In genomic region chr18:34977787-34978532, GRCh38 we compare ENCODE assay signal across 8 cellular contexts.
DNase-seq lines count a peak whose midpoint lies in the region; ATAC-seq and TF ChIP-seq lines count a peak whose summit lies in the region.

No MANE protein-coding gene starts in this region.

- TF ChIP-seq CTCF in left ventricle myocardium inferior (IDR thresholded peaks at IDR 0.05; ENCODE audit: borderline replicate concordance) (no peak), prostate gland (IDR thresholded peaks at IDR 0.05) (no peak)

- H3K36me3 ChIP-seq in left ventricle myocardium inferior, result no peaks in the 10 kb centered on the region
- no peaks in the 10 kb centered on the region for H3K36me3 ChIP-seq in prostate gland

- TF ChIP-seq POLR2A in prostate gland (IDR thresholded peaks at IDR 0.05), result no peak

- H3K27ac ChIP-seq in left ventricle myocardium inferior (replicated peaks), result peak overlapping the region; percentile 74
- H3K27ac ChIP-seq in prostate gland, result no peak overlapping the region

- peaks cover 42% of the 10 kb centered on the region for H3K4me1 ChIP-seq in left ventricle myocardium inferior
- H3K4me1 ChIP-seq in prostate gland (replicated peaks), result no peaks in the 10 kb centered on the region

- intact Hi-C loops in left ventricle myocardium inferior (cut with micrococcal nuclease), result no loop called here
- intact Hi-C loops in prostate gland (cut with DNase I), result no loop called here

- H3K4me3 ChIP-seq in left ventricle myocardium inferior (peak overlapping the region; percentile 94), prostate gland (peak overlapping the region; percentile 44 to 64)

- H3K9me3 ChIP-seq in left ventricle myocardium inferior (replicated peaks) (no peaks in the 10 kb centered on the region), prostate gland (no peaks in the 10 kb centered on the region)

- ATAC-seq in HG03442 (IDR thresholded peaks at IDR 0.05; ENCODE audit: unreplicated experiment), result peak; percentile 33
- no peak for ATAC-seq in HG03280 (IDR thresholded peaks at IDR 0.05; ENCODE audit: unreplicated experiment)

- DNase-seq in NCI-H2196 (lab: John Stamatoyannopoulos, UW; ENCODE audit: unreplicated experiment), result peak; percentile 33
- DNase-seq in NCI-H2196 treated with DMSO at 0.1 percent for 48 hours (lab: John Stamatoyannopoulos, UW; ENCODE audit: unreplicated experiment), result no peak
- peak; percentile 50 to 68 for DNase-seq in SHP77 (lab: John Stamatoyannopoulos, UW)
- peak; percentile 22 for DNase-seq in activated naive CD8-positive, alpha-beta T cell treated with anti-CD3 and anti-CD28 coated beads, Interleukin-2, amount 50 U/mL, for 16 hours (ENCODE audit: low read depth, low spot score)
- peak; percentile 37 for DNase-seq in left ventricle myocardium inferior
- no peak for DNase-seq in prostate gland (ENCODE audit: low spot score)

- WGBS in prostate gland, result under 1% methylated on average over 39 of the region's 39 CpGs

- H3K27me3 ChIP-seq in left ventricle myocardium inferior (ENCODE audit: low read depth) (no peaks in the 10 kb centered on the region), prostate gland (replicated peaks; ENCODE audit: insufficient read depth) (no peaks in the 10 kb centered on the region)

Comparison
In these comparisons a context has a peak if more than half of its experiments do, and no peak if none do; other contexts are left out.
1. DNase-seq: peak in NCI-H2196 (single experiment), SHP77 (2 of 2), activated naive CD8-positive, alpha-beta T cell treated with anti-CD3 and anti-CD28 coated beads, Interleukin-2, amount 50 U/mL, for 16 hours (single experiment) and left ventricle myocardium inferior (single experiment); none in NCI-H2196 treated with DMSO at 0.1 percent for 48 hours (single experiment) and prostate gland (single experiment).